Comparison of ENCODE assay signal across 8 cellular contexts in the genomic region with DNA sequence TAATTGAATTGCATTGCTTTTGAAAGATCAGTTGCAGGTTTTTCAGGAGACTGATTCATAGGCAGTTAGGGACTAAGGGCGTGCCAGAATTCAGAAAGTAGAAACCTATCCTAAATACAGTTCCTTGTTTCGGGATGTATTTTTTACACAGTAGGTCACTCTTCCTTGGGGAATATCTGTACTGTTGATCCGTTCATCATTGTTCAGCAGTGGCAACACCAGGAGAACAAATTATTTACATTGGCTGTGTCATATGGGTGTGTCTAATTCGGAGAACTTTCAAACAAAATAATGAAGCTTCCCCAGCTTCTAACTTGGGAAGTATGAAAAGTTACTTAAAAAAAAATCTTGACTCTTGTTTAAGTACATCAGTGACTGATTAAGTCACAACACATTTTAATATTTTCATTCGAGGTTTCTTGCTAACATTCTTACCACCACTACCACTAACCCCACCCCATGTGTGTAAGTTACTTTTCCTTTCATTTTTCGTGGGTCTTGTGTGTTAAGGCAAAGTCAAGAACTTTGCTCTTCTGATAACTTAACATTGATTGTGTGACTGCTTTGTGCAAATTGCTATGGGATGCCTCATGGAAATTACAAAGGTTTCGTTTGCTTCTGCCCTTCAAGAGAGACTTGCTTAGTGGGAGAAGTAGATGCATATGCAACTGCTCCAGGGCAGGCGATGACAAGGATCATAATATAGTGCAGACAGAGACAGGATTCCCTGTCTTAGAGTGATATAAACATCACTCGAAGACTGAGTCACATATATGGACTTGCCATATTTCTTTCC. TPM values are rescaled to one million over a fixed set of nuclear protein-coding genes. Genes with fewer than 3 reads are reported as not detected.
DNase-seq lines count a peak whose midpoint lies in the region; ATAC-seq, FAIRE-seq and TF ChIP-seq lines count a peak whose summit lies in the region.

No MANE protein-coding gene starts in this region.

- BruUV-seq in K562 (replicated peaks; lab: Mats Ljungman, UMichigan): no TSS peak

- H3K79me2 ChIP-seq in DND-41 (ENCODE audit: insufficient read depth, low read length) (no peaks in the 10 kb centered on the region), K562 (ENCODE audit: control insufficient read depth, insufficient read depth, low read length) (no peaks in the 10 kb centered on the region)

- no peak for TF ChIP-seq POLR2A in K562 (conservative IDR thresholded peaks at IDR 0.05)
- TF ChIP-seq POLR2A in vagina (IDR thresholded peaks at IDR 0.05): no peak

- POLR2A ChIA-PET in K562 (lab: Yijun Ruan, JAX): no interaction called here

- in situ Hi-C loops in K562 (cut with MboI): no loop called here

- H3K4me3 ChIP-seq in DND-41 (ENCODE audit: low read depth in 1 of 2, low read length in 2 of 2) (peak overlapping the region; percentile 3 to 52; a peak in 3 of 4 replicates), K562 (no peak overlapping the region), liver (ENCODE audit: low read depth in 1 of 3, low read length in 3 of 3) (peak overlapping the region; percentile 56 to 68 (median 57)), vagina (peak overlapping the region; percentile 38 to 39)
- no peak overlapping the region for H3K4me3 ChIP-seq in Jurkat, Clone E6-1 (ENCODE audit: low read length)

- peak overlapping the region; percentile 46 for H3K9ac ChIP-seq in DND-41 (ENCODE audit: low read depth, low read length)
- no peak overlapping the region for H3K9ac ChIP-seq in K562 (ENCODE audit: insufficient read depth in 1 of 2, low read depth in 2 of 2, low read length in 2 of 2)
- peak overlapping the region in 1 of 2 donors; percentile 73 for H3K9ac ChIP-seq in liver (ENCODE audit: low read depth in 1 of 2, low read length in 2 of 2)

- H3K4me2 ChIP-seq in DND-41 (ENCODE audit: insufficient read depth, low read length) (peak overlapping the region; percentile 61), K562 (ENCODE audit: insufficient read depth, low read length) (peak overlapping the region; percentile 60)

- no peaks in the 10 kb centered on the region for H3K9me3 ChIP-seq in DND-41 (ENCODE audit: insufficient read depth, low read length, severe bottlenecking)
- no peaks in the 10 kb centered on the region for H3K9me3 ChIP-seq in K562 (replicated peaks; ENCODE audit: control insufficient read depth, insufficient read depth, low read depth, low read length)
- H3K9me3 ChIP-seq in liver (ENCODE audit: control insufficient read depth in 4 of 4, low read length in 3 of 4): no peaks in the 10 kb centered on the region
- H3K9me3 ChIP-seq in vagina: no peaks in the 10 kb centered on the region

- no peaks in the 10 kb centered on the region for H4K20me1 ChIP-seq in DND-41 (ENCODE audit: insufficient read depth, low read length)
- no peaks in the 10 kb centered on the region for H4K20me1 ChIP-seq in K562 (replicated peaks; ENCODE audit: control insufficient read depth, insufficient read depth, low read length)

- TF ChIP-seq EP300 in K562 (IDR thresholded peaks at IDR 0.05; ENCODE audit: low read length): no peak

- CTCF ChIA-PET in K562 (lab: Yijun Ruan, JAX; ENCODE audit: low intra/inter-chr PET ratio): no interaction called here

- H3K27me3 ChIP-seq in DND-41 (ENCODE audit: insufficient read depth, low read length, poor library complexity): no peaks in the 10 kb centered on the region
- no peaks in the 10 kb centered on the region for H3K27me3 ChIP-seq in K562 (ENCODE audit: control insufficient read depth in 2 of 2, insufficient read depth in 2 of 2, low read length in 2 of 2)
- H3K27me3 ChIP-seq in liver (ENCODE audit: control insufficient read depth in 4 of 4, insufficient read depth in 4 of 4, low read length in 3 of 4): no peaks in the 10 kb centered on the region
- H3K27me3 ChIP-seq in vagina: no peaks in the 10 kb centered on the region

- no peaks in the 10 kb centered on the region for H3K9me1 ChIP-seq in K562 (ENCODE audit: control insufficient read depth, insufficient read depth, low read length)

- peak; percentile 87 for ATAC-seq in DND-41 (ENCODE audit: insufficient read depth, low read depth)
- peak; percentile 52 for ATAC-seq in GM19467 (IDR thresholded peaks at IDR 0.05; ENCODE audit: unreplicated experiment)
- peak; percentile 75 for ATAC-seq in K562

- H2AFZ ChIP-seq in DND-41 (ENCODE audit: low read depth, low read length): peak overlapping the region; percentile 62
- peak overlapping the region; percentile 32; the same call in 1 of the 2 replicates for H2AFZ ChIP-seq in K562 (ENCODE audit: low read depth, low read length)

- intact Hi-C loops in K562 (cut with micrococcal nuclease): loop anchor here (1.0 to 10.0 kb wide), 5 partner anchors 81 to 533 kb away; no protein-coding TSS in a partner anchor
- intact Hi-C loops in vagina (cut with DNase I): no loop called here

- peaks cover 36% of the 10 kb centered on the region for H3K4me1 ChIP-seq in DND-41 (ENCODE audit: insufficient read depth, low read length)
- H3K4me1 ChIP-seq in K562 (replicated peaks in 1 of 2; ENCODE audit: control insufficient read depth in 2 of 2, insufficient read depth in 2 of 2, low read length in 2 of 2): no peaks in the 10 kb centered on the region; a peak in 1 of 5 replicates
- peaks cover 0 to 9% (median 8%) of the 10 kb centered on the region in 4 donors for H3K4me1 ChIP-seq in liver (ENCODE audit: control insufficient read depth in 4 of 4, insufficient read depth in 4 of 4, low read length in 3 of 4)
- peaks cover 12% of the 10 kb centered on the region for H3K4me1 ChIP-seq in vagina

- peak; percentile 66 for FAIRE-seq in K562 (lab: Jason Lieb, UNC)
- no peak for FAIRE-seq in frontal cortex (lab: Jason Lieb, UNC)

- TF ChIP-seq CTCF in DND-41 (IDR thresholded peaks at IDR 0.05; ENCODE audit: borderline replicate concordance, extremely low read depth, low read length, poor library complexity, severe bottlenecking): no peak
- TF ChIP-seq CTCF in K562 (IDR thresholded peaks at IDR 0.05 in 2 of 3, conservative IDR thresholded peaks at IDR 0.05 in 1 of 3; ENCODE audit: insufficient read depth in 2 of 3, low read depth in 1 of 3, low read length in 3 of 3): no peak
- TF ChIP-seq CTCF in liver (IDR thresholded peaks at IDR 0.05; ENCODE audit: low read depth, low read length, missing input control): no peak
- TF ChIP-seq CTCF in vagina (IDR thresholded peaks at IDR 0.05): no peak

- 23% methylated on average over 9 of the region's 9 CpGs for WGBS in K562 (ENCODE audit: insufficient coverage, low coverage, missing lambda C conversion rate)
- WGBS in liver: 19% methylated on average over 9 of the region's 9 CpGs

- DNase-seq in DND-41 (peak; percentile 36), K562 (ENCODE audit: extremely low read depth in 1 of 4, low spot score in 3 of 4) (peak in 1 of 4 experiments; percentile 18), vagina (ENCODE audit: extremely low spot score in 2 of 2) (no peak), frontal cortex (ENCODE audit: low spot score in 2 of 2) (no peak), occipital lobe (lab: John Stamatoyannopoulos, UW) (no peak)
- peak; percentile 21 for DNase-seq in Jurkat, Clone E6-1 (ENCODE audit: low read depth, low spot score)

- H3K36me3 ChIP-seq in DND-41 (ENCODE audit: insufficient read depth, low read length): no peaks in the 10 kb centered on the region
- no peaks in the 10 kb centered on the region for H3K36me3 ChIP-seq in K562 (ENCODE audit: control insufficient read depth, insufficient read depth, low read length)
- no peaks in the 10 kb centered on the region for H3K36me3 ChIP-seq in liver (ENCODE audit: control insufficient read depth in 4 of 4, insufficient read depth in 3 of 4, low read depth in 1 of 4, low read length in 3 of 4)
- H3K36me3 ChIP-seq in vagina: no peaks in the 10 kb centered on the region

- H3K27ac ChIP-seq in DND-41 (ENCODE audit: low read length): peak overlapping the region; percentile 75
- no peak overlapping the region for H3K27ac ChIP-seq in K562 (ENCODE audit: extremely low read depth, low read depth, low read length)
- peak overlapping the region; percentile 43 to 56 for H3K27ac ChIP-seq in liver (ENCODE audit: low read depth in 1 of 2, low read length in 2 of 2)
- H3K27ac ChIP-seq in vagina: peak overlapping the region; percentile 78

- TF ChIP-seq RAD21 in K562 (CRISPR knock-in tag; conservative IDR thresholded peaks at IDR 0.05 in 1 of 2, IDR thresholded peaks at IDR 0.05 in 1 of 2) (no peak), liver (IDR thresholded peaks at IDR 0.05) (peak in 1 of 2 donors; percentile 25)

TF ChIP-seq in K562, 482 proteins besides CTCF, POLR2A, EP300 and RAD21 (continues in another document):
- TF ChIP-seq GATAD2A (IDR thresholded peaks at IDR 0.05): no peak
- TF ChIP-seq ZKSCAN1 (IDR thresholded peaks at IDR 0.05; ENCODE audit: low read depth, low read length): no peak

TF ChIP-seq in liver, 16 proteins besides CTCF, POLR2A, EP300 and RAD21 (continues in another document):
- TF ChIP-seq, protein P1, sequence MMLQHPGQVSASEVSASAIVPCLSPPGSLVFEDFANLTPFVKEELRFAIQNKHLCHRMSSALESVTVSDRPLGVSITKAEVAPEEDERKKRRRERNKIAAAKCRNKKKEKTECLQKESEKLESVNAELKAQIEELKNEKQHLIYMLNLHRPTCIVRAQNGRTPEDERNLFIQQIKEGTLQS (IDR thresholded peaks at IDR 0.05): no peak
- TF ChIP-seq HNF4A (conservative IDR thresholded peaks at IDR 0.05) (peak in 1 of 2 donors; percentile 32), FOXA2 (IDR thresholded peaks at IDR 0.05) (no peak), EGR1 (IDR thresholded peaks at IDR 0.05; ENCODE audit: low read depth in 2 of 2) (no peak)

RNA-seq across cellular contexts. Expression of a gene that starts 43.8 kb away (rescaled TPM):
- 278 TPM for polyA plus RNA-seq in Jurkat, Clone E6-1 (2012; ENCODE audit: insufficient read depth, insufficient read length)
- total RNA-seq in K562 (2011; cell fraction: chromatin; rRNA removed; ENCODE audit: low replicate concordance): 11.9 and 29.3 TPM in 2 replicates
- total RNA-seq in K562 (2011; cell fraction: nucleolus; rRNA removed): 14.1 and 15.8 TPM in 2 replicates
- total RNA-seq in K562 (2011; cell fraction: nucleoplasm; rRNA removed): 26.5 and 30.7 TPM in 2 replicates
- total RNA-seq in K562 (2014; rRNA removed): 63.2 and 68.5 TPM in 2 replicates
- total RNA-seq in K562 (2014; rRNA removed; fragmentation: Illumina TruSeq; extraction: Trizol): 152 and 160 TPM in 2 replicates
- 89.5 and 100 TPM in 2 replicates for total RNA-seq in K562 (2015; rRNA removed; fragmentation: Illumina TruSeq; extraction: Trizol)
- 116 and 124 TPM in 2 replicates for total RNA-seq in K562 (2021)
- polyA plus RNA-seq in K562 (2011; rRNA removed): 146 and 188 TPM in 2 replicates
- 27.0 and 62.9 TPM in 2 replicates for polyA plus RNA-seq in K562 (2011; cell fraction: cytosol; rRNA removed)
- 24.4 and 34.7 TPM in 2 replicates for polyA plus RNA-seq in K562 (2011; cell fraction: nucleus; rRNA removed)
- polyA plus RNA-seq in K562 (2012): 130 and 162 TPM in 2 replicates
- 92.4 and 107 TPM in 2 replicates for polyA plus RNA-seq in K562 (2014; fragmentation: Illumina TruSeq; extraction: Trizol)
- polyA plus RNA-seq in K562 (2014; fragmentation: Nextera tagmentation; extraction: Ambion mirVana): 100 to 1,000 TPM; 202 to 265 TPM
- polyA plus RNA-seq in K562 (2014; rRNA removed): 114 and 125 TPM in 2 replicates
- 35.4 and 39.6 TPM in 2 replicates for polyA minus RNA-seq in K562 (2011; rRNA and poly(A)+ RNA removed)
- 14.7 and 17.8 TPM in 2 replicates for polyA minus RNA-seq in K562 (2011; cell fraction: cytosol; rRNA and poly(A)+ RNA removed)
- polyA minus RNA-seq in K562 (2011; cell fraction: nucleus; rRNA and poly(A)+ RNA removed): 16.4 and 28.7 TPM in 2 replicates
- 10 to 100 TPM; 13.0 to 20.8 TPM for total RNA-seq in liver
- 10 to 100 TPM; 16.5 to 53.1 TPM for polyA plus RNA-seq in liver
- total RNA-seq in vagina: 12.3 TPM
- 17.1 TPM for total RNA-seq in frontal cortex
- 12.9 TPM for total RNA-seq in occipital lobe

Comparison
In these comparisons a context has a peak if more than half of its experiments do, and no peak if none do; other contexts are left out.
1. DNase-seq: peak in DND-41 (single experiment) and Jurkat, Clone E6-1 (single experiment); none in vagina (0 of 2), frontal cortex (0 of 2) and occipital lobe (single experiment).
2. H3K4me3 ChIP-seq: peak in DND-41 (2 of 2), liver (3 of 3) and vagina (2 of 2); none in Jurkat, Clone E6-1 (single experiment) and K562 (single experiment).
3. Peak in every context shown above with its lines, with median percentiles within 50 percentile points of each other: ATAC-seq.